In genomic region chr2:85017436-85018048, GRCh38 we compare ENCODE assay signal across 10 cellular contexts.
A peak's percentile ranks its signal among the peaks of the same experiment; 100 is the strongest.
DNase-seq lines count a peak whose midpoint lies in the region; ATAC-seq, FAIRE-seq and TF ChIP-seq lines count a peak whose summit lies in the region.
"Had no signal": no experiment of that assay in that cellular context is flagged by ENCODE, and none has a peak within 500 bp of the region (broad histone marks: within the 10 kb centered on the region; RNA-seq: fewer than 3 reads in every experiment).

No MANE protein-coding gene starts in this region.

- FAIRE-seq in RCC 7860 (lab: Jason Lieb, UNC), result peak; percentile 76

- peak overlapping the region; percentile 61 for H3K4me3 Mint-ChIP-seq in activated naive CD4-positive, alpha-beta T cell treated with anti-CD3 and anti-CD28 coated beads, Interleukin-2, amount 50 U/mL, for 24 hours
- peak overlapping the region; percentile 18 for H3K4me3 Mint-ChIP-seq in stimulated activated effector memory CD8-positive, alpha-beta T cell treated with anti-CD3 and anti-CD28 coated beads, Interleukin-12 subunit alpha, Interleukin-12 subunit beta, amount 100 ng/mL, for 72 hours

- TF ChIP-seq POLR2A in erythroblast (IDR thresholded peaks at IDR 0.05; ENCODE audit: low read length), result no peak

- peak overlapping the region; percentile 86 for H3K27ac Mint-ChIP-seq in activated naive CD4-positive, alpha-beta T cell treated with anti-CD3 and anti-CD28 coated beads, Interleukin-2, amount 50 U/mL, for 24 hours
- peak overlapping the region; percentile 32 for H3K27ac Mint-ChIP-seq in stimulated activated effector memory CD8-positive, alpha-beta T cell treated with anti-CD3 and anti-CD28 coated beads, Interleukin-12 subunit alpha, Interleukin-12 subunit beta, amount 100 ng/mL, for 72 hours

- H3K9me3 Mint-ChIP-seq in activated naive CD4-positive, alpha-beta T cell treated with anti-CD3 and anti-CD28 coated beads, Interleukin-2, amount 50 U/mL, for 24 hours, result no peaks in the 10 kb centered on the region
- H3K9me3 Mint-ChIP-seq in stimulated activated effector memory CD8-positive, alpha-beta T cell treated with anti-CD3 and anti-CD28 coated beads, Interleukin-12 subunit alpha, Interleukin-12 subunit beta, amount 100 ng/mL, for 72 hours, result no peaks in the 10 kb centered on the region

- no peak for ATAC-seq in stimulated activated effector memory CD8-positive, alpha-beta T cell treated with anti-CD3 and anti-CD28 coated beads, Interleukin-12 subunit alpha, Interleukin-12 subunit beta, amount 100 ng/mL, for 72 hours
- ATAC-seq in HG03460 (IDR thresholded peaks at IDR 0.05; ENCODE audit: unreplicated experiment), result no peak
- ATAC-seq in GM21515 (IDR thresholded peaks at IDR 0.05; ENCODE audit: unreplicated experiment), result no peak

- H3K4me1 Mint-ChIP-seq in activated naive CD4-positive, alpha-beta T cell treated with anti-CD3 and anti-CD28 coated beads, Interleukin-2, amount 50 U/mL, for 24 hours, result peaks cover 82% of the 10 kb centered on the region
- H3K4me1 Mint-ChIP-seq in stimulated activated effector memory CD8-positive, alpha-beta T cell treated with anti-CD3 and anti-CD28 coated beads, Interleukin-12 subunit alpha, Interleukin-12 subunit beta, amount 100 ng/mL, for 72 hours, result peaks cover 62% of the 10 kb centered on the region

- no peaks in the 10 kb centered on the region for H3K27me3 Mint-ChIP-seq in activated naive CD4-positive, alpha-beta T cell treated with anti-CD3 and anti-CD28 coated beads, Interleukin-2, amount 50 U/mL, for 24 hours

- DNase-seq in activated naive CD4-positive, alpha-beta T cell treated with Interleukin-2 at 50 U/mL for 16 hours, result no peak
- DNase-seq in RCC 7860 (ENCODE audit: low spot score) (no peak), erythroblast (lab: John Stamatoyannopoulos, UW) (peak; percentile 36), GF-D8 (lab: John Stamatoyannopoulos, UW) (no peak)
- DNase-seq in stimulated activated effector memory CD8-positive, alpha-beta T cell treated with anti-CD3 and anti-CD28 coated beads, Interleukin-12 subunit alpha, Interleukin-12 subunit beta, amount 100 ng/mL, for 72 hours (ENCODE audit: low spot score in 2 of 2), result no peak
- DNase-seq: activated effector memory CD4-positive, alpha-beta T cell treated with Interleukin-2 at 50 U/mL for 16 hours; NCI-H1092 had no signal

- H3K36me3 Mint-ChIP-seq in activated naive CD4-positive, alpha-beta T cell treated with anti-CD3 and anti-CD28 coated beads, Interleukin-2, amount 50 U/mL, for 24 hours, result peaks cover 12% of the 10 kb centered on the region
- peaks cover 46% of the 10 kb centered on the region for H3K36me3 Mint-ChIP-seq in stimulated activated effector memory CD8-positive, alpha-beta T cell treated with anti-CD3 and anti-CD28 coated beads, Interleukin-12 subunit alpha, Interleukin-12 subunit beta, amount 100 ng/mL, for 72 hours

Comparison
In these comparisons a context has a peak if more than half of its experiments do, and no peak if none do; other contexts are left out.
1. DNase-seq: peak in erythroblast (2 of 2); none in activated naive CD4-positive, alpha-beta T cell treated with Interleukin-2 at 50 U/mL for 16 hours (single experiment), RCC 7860 (single experiment), stimulated activated effector memory CD8-positive, alpha-beta T cell treated with anti-CD3 and anti-CD28 coated beads, Interleukin-12 subunit alpha, Interleukin-12 subunit beta, amount 100 ng/mL, for 72 hours (0 of 2) and GF-D8 (single experiment).